Comparison of ENCODE assay signal across 8 cellular contexts in the genomic region with DNA sequence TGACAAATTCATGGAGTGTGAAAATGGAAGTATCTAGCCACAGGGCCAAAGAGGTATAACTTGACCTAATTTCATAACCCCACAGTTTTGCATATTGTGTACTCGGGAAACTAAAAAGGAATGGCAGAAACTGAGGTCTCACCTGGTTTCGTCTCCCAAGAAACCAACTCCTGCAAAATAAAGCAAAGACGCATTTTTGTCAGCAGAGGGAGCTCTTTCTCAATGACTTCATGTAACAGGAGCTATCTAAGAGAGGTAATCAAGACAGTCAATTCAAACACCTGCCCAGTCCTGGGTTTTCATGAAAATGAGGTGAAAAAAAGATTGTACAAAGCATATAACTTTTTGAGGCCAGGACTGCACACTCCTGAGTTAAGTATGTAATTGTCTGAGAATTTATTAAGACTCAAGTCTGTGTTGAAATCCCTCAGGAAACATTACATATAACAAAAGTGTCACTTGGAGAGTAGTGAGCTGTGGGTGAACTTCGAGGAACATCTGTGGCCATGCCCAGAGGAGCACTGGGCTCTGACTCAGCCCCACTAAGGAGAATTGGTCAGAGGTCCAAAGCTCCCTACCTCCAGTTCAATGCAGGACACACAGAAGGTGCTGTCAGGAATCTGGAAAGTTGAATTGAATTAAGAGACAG. TPM values are rescaled to one million over a fixed set of nuclear protein-coding genes. Genes with fewer than 3 reads are reported as not detected.
DNase-seq lines count a peak whose midpoint lies in the region; ATAC-seq and TF ChIP-seq lines count a peak whose summit lies in the region.

No MANE protein-coding gene starts in this region.

- H3K9me3 ChIP-seq in CD4-positive, CD25-positive, alpha-beta regulatory T cell (ENCODE audit: control insufficient read depth in 2 of 2, low read length in 2 of 2): peaks cover 0 to 4% of the 10 kb centered on the region in 2 experiments

- DNase-seq in CD4-positive, CD25-positive, alpha-beta regulatory T cell: peak; percentile 13 to 67 (median 54)
- DNase-seq in NCI-H2081 treated with DMSO at 0.1 percent for 48 hours (lab: John Stamatoyannopoulos, UW) (peak; percentile 5), WTC11 (ENCODE audit: low spot score) (peak; percentile 36), glomerular visceral epithelial cell (ENCODE audit: extremely low spot score) (peak; percentile 57), retina (peak; percentile 66), mesenteric fat pad (ENCODE audit: low spot score) (no peak), activated T-cell treated with anti-CD3 and anti-CD28 coated beads for 4 hours (no peak)

- H3K36me3 Mint-ChIP-seq in CD4-positive, CD25-positive, alpha-beta regulatory T cell: no peaks in the 10 kb centered on the region
- no peaks in the 10 kb centered on the region for H3K36me3 Mint-ChIP-seq in WTC11

- H3K4me1 Mint-ChIP-seq in CD4-positive, CD25-positive, alpha-beta regulatory T cell: peaks cover 0 to 12% (median 2%) of the 10 kb centered on the region in 4 donors
- peaks cover 4% of the 10 kb centered on the region for H3K4me1 Mint-ChIP-seq in WTC11

- ATAC-seq in CD4-positive, CD25-positive, alpha-beta regulatory T cell (ENCODE audit: low read depth in 2 of 2): peak; percentile 46 to 57
- ATAC-seq in GM18870 (IDR thresholded peaks at IDR 0.05; ENCODE audit: unreplicated experiment): peak; percentile 43
- peak; percentile 87 for ATAC-seq in WTC11

- H3K27ac Mint-ChIP-seq in CD4-positive, CD25-positive, alpha-beta regulatory T cell: peak overlapping the region in 1 of 3 donors; percentile 45
- peak overlapping the region; percentile 85; the same call in 1 of the 2 replicates for H3K27ac Mint-ChIP-seq in WTC11

- no peak overlapping the region for H3K27ac ChIP-seq in CD4-positive, CD25-positive, alpha-beta regulatory T cell (ENCODE audit: insufficient read depth, low read length, poor library complexity, severe bottlenecking)

- POLR2A ChIA-PET in WTC11 (lab: Charles Lee): no interaction called here

- H3K36me3 ChIP-seq in CD4-positive, CD25-positive, alpha-beta regulatory T cell (ENCODE audit: control insufficient read depth, insufficient read depth, low read length): no peaks in the 10 kb centered on the region

- CTCF ChIA-PET in WTC11 (lab: Charles Lee): interaction anchor here (0.6 to 2.9 kb wide), 48 partner anchors 8 to 545 kb away, joined by 3 to 39 read pairs (median 4); a partner anchor contains a TSS

- H3K27me3 ChIP-seq in CD4-positive, CD25-positive, alpha-beta regulatory T cell (ENCODE audit: control insufficient read depth, insufficient read depth, low read length): peaks cover 5% of the 10 kb centered on the region

- peaks cover 5% of the 10 kb centered on the region for H3K4me1 ChIP-seq in CD4-positive, CD25-positive, alpha-beta regulatory T cell (ENCODE audit: control insufficient read depth, insufficient read depth, low read length, poor library complexity, severe bottlenecking)

- H3K4me3 Mint-ChIP-seq in CD4-positive, CD25-positive, alpha-beta regulatory T cell: no peak overlapping the region
- no peak overlapping the region for H3K4me3 Mint-ChIP-seq in WTC11

- peak; percentile 65 for TF ChIP-seq CTCF in WTC11 (IDR thresholded peaks at IDR 0.05)

- no peak overlapping the region for H3K4me3 ChIP-seq in CD4-positive, CD25-positive, alpha-beta regulatory T cell (ENCODE audit: low read depth, low read length)

- H3K9me3 Mint-ChIP-seq in CD4-positive, CD25-positive, alpha-beta regulatory T cell: peaks cover 0 to 3% (median 0%) of the 10 kb centered on the region in 7 donors
- no peaks in the 10 kb centered on the region for H3K9me3 Mint-ChIP-seq in WTC11

- H3K27me3 Mint-ChIP-seq in CD4-positive, CD25-positive, alpha-beta regulatory T cell: peaks cover 7% of the 10 kb centered on the region
- H3K27me3 Mint-ChIP-seq in WTC11 (ENCODE audit: low read depth): no peaks in the 10 kb centered on the region

TF ChIP-seq in WTC11, 78 proteins besides CTCF, POLR2A, EP300 and RAD21:
- TF ChIP-seq TEAD1 (CRISPR knock-in tag; IDR thresholded peaks at IDR 0.05): peak; percentile 92; the same call in 1 of the 2 replicates
- TF ChIP-seq FOXP1 (CRISPR knock-in tag; IDR thresholded peaks at IDR 0.05; ENCODE audit: borderline replicate concordance): no peak
- TF ChIP-seq TEAD4 (CRISPR knock-in tag; IDR thresholded peaks at IDR 0.05): peak; percentile 73; the same call in 1 of the 2 replicates
- TF ChIP-seq OVOL2 (CRISPR knock-in tag; IDR thresholded peaks at IDR 0.05; ENCODE audit: borderline replicate concordance): no peak
- no peak for TF ChIP-seq RELA (CRISPR knock-in tag; IDR thresholded peaks at IDR 0.05; ENCODE audit: borderline replicate concordance)
- TF ChIP-seq, protein P1, sequence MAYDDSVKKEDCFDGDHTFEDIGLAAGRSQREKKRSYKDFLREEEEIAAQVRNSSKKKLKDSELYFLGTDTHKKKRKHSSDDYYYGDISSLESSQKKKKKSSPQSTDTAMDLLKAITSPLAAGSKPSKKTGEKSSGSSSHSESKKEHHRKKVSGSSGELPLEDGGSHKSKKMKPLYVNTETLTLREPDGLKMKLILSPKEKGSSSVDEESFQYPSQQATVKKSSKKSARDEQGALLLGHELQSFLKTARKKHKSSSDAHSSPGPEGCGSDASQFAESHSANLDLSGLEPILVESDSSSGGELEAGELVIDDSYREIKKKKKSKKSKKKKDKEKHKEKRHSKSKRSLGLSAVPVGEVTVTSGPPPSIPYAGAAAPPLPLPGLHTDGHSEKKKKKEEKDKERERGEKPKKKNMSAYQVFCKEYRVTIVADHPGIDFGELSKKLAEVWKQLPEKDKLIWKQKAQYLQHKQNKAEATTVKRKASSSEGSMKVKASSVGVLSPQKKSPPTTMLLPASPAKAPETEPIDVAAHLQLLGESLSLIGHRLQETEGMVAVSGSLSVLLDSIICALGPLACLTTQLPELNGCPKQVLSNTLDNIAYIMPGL (CRISPR knock-in tag; IDR thresholded peaks at IDR 0.05): no peak
- TF ChIP-seq, protein P2, sequence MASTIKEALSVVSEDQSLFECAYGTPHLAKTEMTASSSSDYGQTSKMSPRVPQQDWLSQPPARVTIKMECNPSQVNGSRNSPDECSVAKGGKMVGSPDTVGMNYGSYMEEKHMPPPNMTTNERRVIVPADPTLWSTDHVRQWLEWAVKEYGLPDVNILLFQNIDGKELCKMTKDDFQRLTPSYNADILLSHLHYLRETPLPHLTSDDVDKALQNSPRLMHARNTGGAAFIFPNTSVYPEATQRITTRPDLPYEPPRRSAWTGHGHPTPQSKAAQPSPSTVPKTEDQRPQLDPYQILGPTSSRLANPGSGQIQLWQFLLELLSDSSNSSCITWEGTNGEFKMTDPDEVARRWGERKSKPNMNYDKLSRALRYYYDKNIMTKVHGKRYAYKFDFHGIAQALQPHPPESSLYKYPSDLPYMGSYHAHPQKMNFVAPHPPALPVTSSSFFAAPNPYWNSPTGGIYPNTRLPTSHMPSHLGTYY (CRISPR knock-in tag; IDR thresholded peaks at IDR 0.05): no peak
- TF ChIP-seq, protein P3, sequence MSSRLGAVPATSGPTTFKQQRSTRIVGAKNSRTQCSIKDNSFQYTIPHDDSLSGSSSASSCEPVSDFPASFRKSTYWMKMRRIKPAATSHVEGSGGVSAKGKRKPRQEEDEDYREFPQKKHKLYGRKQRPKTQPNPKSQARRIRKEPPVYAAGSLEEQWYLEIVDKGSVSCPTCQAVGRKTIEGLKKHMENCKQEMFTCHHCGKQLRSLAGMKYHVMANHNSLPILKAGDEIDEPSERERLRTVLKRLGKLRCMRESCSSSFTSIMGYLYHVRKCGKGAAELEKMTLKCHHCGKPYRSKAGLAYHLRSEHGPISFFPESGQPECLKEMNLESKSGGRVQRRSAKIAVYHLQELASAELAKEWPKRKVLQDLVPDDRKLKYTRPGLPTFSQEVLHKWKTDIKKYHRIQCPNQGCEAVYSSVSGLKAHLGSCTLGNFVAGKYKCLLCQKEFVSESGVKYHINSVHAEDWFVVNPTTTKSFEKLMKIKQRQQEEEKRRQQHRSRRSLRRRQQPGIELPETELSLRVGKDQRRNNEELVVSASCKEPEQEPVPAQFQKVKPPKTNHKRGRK (CRISPR knock-in tag; IDR thresholded peaks at IDR 0.05; ENCODE audit: borderline replicate concordance): no peak

RNA-seq across cellular contexts. Expression of a gene that starts 17.6 kb away (rescaled TPM):
- not detected for total RNA-seq in CD4-positive, CD25-positive, alpha-beta regulatory T cell
- not detected for polyA plus RNA-seq in CD4-positive, CD25-positive, alpha-beta regulatory T cell
- total RNA-seq in WTC11 (2021) (not detected in 3 replicates), mesenteric fat pad (not detected)

RNA-seq across cellular contexts. Expression of a gene that starts 28.0 kb away (rescaled TPM):
- 0.22 TPM for total RNA-seq in CD4-positive, CD25-positive, alpha-beta regulatory T cell
- not detected for polyA plus RNA-seq in CD4-positive, CD25-positive, alpha-beta regulatory T cell
- 0.70 to 0.89 TPM (median 0.78 TPM) in 3 replicates for total RNA-seq in WTC11 (2021)
- 0.13 TPM for total RNA-seq in mesenteric fat pad

Comparison
In these comparisons a context has a peak if more than half of its experiments do, and no peak if none do; other contexts are left out.
1. DNase-seq: peak in CD4-positive, CD25-positive, alpha-beta regulatory T cell (3 of 3), NCI-H2081 treated with DMSO at 0.1 percent for 48 hours (single experiment), WTC11 (single experiment), glomerular visceral epithelial cell (single experiment) and retina (single experiment); none in mesenteric fat pad (single experiment) and activated T-cell treated with anti-CD3 and anti-CD28 coated beads for 4 hours (single experiment).
2. Peak in every context shown above with its lines, with median percentiles within 50 percentile points of each other: ATAC-seq.